Comparison of ENCODE assay signal across 21 cellular contexts in the genomic region with DNA sequence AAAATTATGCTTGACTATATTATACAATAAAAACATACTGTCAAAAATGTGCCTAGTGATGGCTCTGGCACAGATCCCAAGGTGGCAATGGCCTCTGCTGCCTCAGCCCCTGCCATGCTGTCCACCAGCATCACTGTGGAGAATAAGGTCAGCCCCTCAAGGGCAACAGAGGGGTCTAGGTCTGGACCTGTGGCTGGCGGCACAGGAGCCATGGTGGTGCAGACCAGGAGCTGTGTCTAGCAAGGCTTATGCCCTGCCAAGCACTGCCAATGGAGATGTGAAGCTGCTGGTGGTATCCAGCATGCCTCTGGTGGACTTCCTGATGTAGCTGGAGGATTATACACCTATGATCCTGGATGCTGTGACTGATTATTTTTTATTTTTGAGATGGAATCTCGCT.
DNase-seq lines count a peak whose midpoint lies in the region; ATAC-seq and TF ChIP-seq lines count a peak whose summit lies in the region.
"Had no signal": no experiment of that assay in that cellular context is flagged by ENCODE, and none has a peak within 500 bp of the region (broad histone marks: within the 10 kb centered on the region; RNA-seq: fewer than 3 reads in every experiment).

No MANE protein-coding gene starts in this region.

- H3K9me3 ChIP-seq in neuronal stem cell (replicated peaks in 1 of 2; ENCODE audit: control insufficient read depth in 2 of 2, insufficient read depth in 1 of 2, low read depth in 1 of 2, low read length in 2 of 2), result peaks cover 0 to 14% of the 10 kb centered on the region in 2 donors
- H3K9me3 ChIP-seq: Caco-2 had no signal

- H3K18ac ChIP-seq in neuronal stem cell (ENCODE audit: low read length), result no peak overlapping the region

- no peak overlapping the region for H3K4me2 ChIP-seq in neuronal stem cell (ENCODE audit: insufficient read depth, low read length, poor library complexity, severe bottlenecking)
- H3K4me2 ChIP-seq: A549; BLaER1 treated with 17β-estradiol and CSF1 and Interleukin-3, amounts not matched to agents 10 nM and 100 nM had no signal

- no peak overlapping the region for H2BK12ac ChIP-seq in neuronal stem cell (ENCODE audit: low read length)

- H3K4me1 ChIP-seq in neuronal stem cell (ENCODE audit: control insufficient read depth in 2 of 2, insufficient read depth in 1 of 2, low read depth in 1 of 2, low read length in 2 of 2), result peaks cover 0 to 1% of the 10 kb centered on the region in 2 donors
- H3K4me1 ChIP-seq: BLaER1 treated with 17β-estradiol and CSF1 and Interleukin-3, amounts not matched to agents 10 nM and 100 nM; Caco-2 had no signal

- peak overlapping the region; percentile 60 for H3K23ac ChIP-seq in neuronal stem cell (ENCODE audit: low read depth, low read length, poor library complexity)

- H3K27ac ChIP-seq in neuronal stem cell (replicated peaks; ENCODE audit: low read length), result no peak overlapping the region
- H3K27ac ChIP-seq: 22Rv1; BLaER1 treated with 17β-estradiol and CSF1 and Interleukin-3, amounts not matched to agents 10 nM and 100 nM; C4-2B had no signal

- H3K4me3 ChIP-seq in neuronal stem cell (ENCODE audit: low read length in 2 of 2), result no peak overlapping the region
- H3K4me3 ChIP-seq: A549; BLaER1 treated with 17β-estradiol and CSF1 and Interleukin-3, amounts not matched to agents 10 nM and 100 nM; GM12878 had no signal

- H4K8ac ChIP-seq in neuronal stem cell (ENCODE audit: low read depth, low read length), result peak overlapping the region; percentile 72

- H3K4ac ChIP-seq in neuronal stem cell (ENCODE audit: low read length), result no peak overlapping the region

- H3K36me3 ChIP-seq in neuronal stem cell (replicated peaks in 1 of 2; ENCODE audit: control insufficient read depth in 2 of 2, insufficient read depth in 2 of 2, low read length in 2 of 2), result peaks cover 0 to 14% of the 10 kb centered on the region in 2 donors

- H3K14ac ChIP-seq in neuronal stem cell (ENCODE audit: low read length), result no peak overlapping the region

- TF ChIP-seq CTCF in natural killer cell (IDR thresholded peaks at IDR 0.05), result no peak

- H2AK5ac ChIP-seq in neuronal stem cell (ENCODE audit: low read depth, low read length), result no peak overlapping the region

- no peaks in the 10 kb centered on the region for H3K36me3 Mint-ChIP-seq in natural killer cell treated with Interleukin-12 subunit alpha and Interleukin-12 subunit beta and Interleukin-15 and Interleukin-18, amount 100 ng/mL, for 72 hours
- H3K36me3 Mint-ChIP-seq in natural killer cell, result no peaks in the 10 kb centered on the region
- H3K36me3 Mint-ChIP-seq: CD8-positive, alpha-beta T cell had no signal

- intact Hi-C loops in natural killer cell (cut with micrococcal nuclease), result no loop called here

- H2AFZ ChIP-seq in neuronal stem cell (ENCODE audit: low read length), result no peak overlapping the region

- no peak overlapping the region for H3K27ac Mint-ChIP-seq in natural killer cell treated with Interleukin-12 subunit alpha and Interleukin-12 subunit beta and Interleukin-15 and Interleukin-18, amount 100 ng/mL, for 72 hours
- no peak overlapping the region for H3K27ac Mint-ChIP-seq in natural killer cell
- H3K27ac Mint-ChIP-seq: B cell; CD4-positive, alpha-beta T cell; CD8-positive, alpha-beta T cell had no signal

- no peak overlapping the region for H2BK15ac ChIP-seq in neuronal stem cell (ENCODE audit: low read length)

- H3K27me3 Mint-ChIP-seq in natural killer cell treated with Interleukin-12 subunit alpha and Interleukin-12 subunit beta and Interleukin-15 and Interleukin-18, amount 100 ng/mL, for 72 hours, result peaks cover 2 to 18% of the 10 kb centered on the region in 2 donors
- no peaks in the 10 kb centered on the region for H3K27me3 Mint-ChIP-seq in natural killer cell (ENCODE audit: low read depth in 2 of 2)
- H3K27me3 Mint-ChIP-seq: B cell; CD4-positive, alpha-beta T cell had no signal

- H3K27me3 ChIP-seq in neuronal stem cell (ENCODE audit: control insufficient read depth in 3 of 3, insufficient read depth in 3 of 3, low read depth in 1 of 3, low read length in 3 of 3), result no peaks in the 10 kb centered on the region
- H3K27me3 ChIP-seq: BLaER1 treated with 17β-estradiol and CSF1 and Interleukin-3, amounts not matched to agents 10 nM and 100 nM had no signal

- ATAC-seq in natural killer cell treated with Interleukin-12 subunit alpha and Interleukin-12 subunit beta and Interleukin-15 and Interleukin-18, amount 100 ng/mL, for 72 hours, result peak; percentile 27 to 40
- ATAC-seq in natural killer cell (no peak), GM18861 (IDR thresholded peaks at IDR 0.05; ENCODE audit: unreplicated experiment) (no peak)
- ATAC-seq: A549; CD8-positive, alpha-beta T cell; GM12878 had no signal

- DNase-seq in natural killer cell treated with Interleukin-12 subunit alpha and Interleukin-12 subunit beta and Interleukin-15 and Interleukin-18, amount 100 ng/mL, for 72 hours (ENCODE audit: low spot score), result no peak
- DNase-seq in natural killer cell, result no peak
- DNase-seq in neuronal stem cell (ENCODE audit: low spot score), result no peak
- no peak for DNase-seq in HK-2 (ENCODE audit: unreplicated experiment)
- DNase-seq: AML-193; Caco-2; Calu3; CD4-positive, alpha-beta T cell; CD8-positive, alpha-beta T cell; DMS53; DMS79; DND-41; EL; GDM1 had no signal

- no peak overlapping the region for H3K4me3 Mint-ChIP-seq in natural killer cell treated with Interleukin-12 subunit alpha and Interleukin-12 subunit beta and Interleukin-15 and Interleukin-18, amount 100 ng/mL, for 72 hours
- no peak overlapping the region for H3K4me3 Mint-ChIP-seq in natural killer cell
- H3K4me3 Mint-ChIP-seq: B cell; CD4-positive, alpha-beta T cell; CD8-positive, alpha-beta T cell had no signal

- no peak overlapping the region for H4K91ac ChIP-seq in neuronal stem cell (ENCODE audit: low read depth, low read length, poor library complexity)

- H2BK5ac ChIP-seq in neuronal stem cell (ENCODE audit: low read length), result no peak overlapping the region

- no CpG with 5 or more reads among the region's 2 CpGs for WGBS in neuronal stem cell (ENCODE audit: extremely low coverage in 2 of 2, insufficient read length in 2 of 2, insufficient replicate concordance in 1 of 2), 2 donors

- no peaks in the 10 kb centered on the region for H3K9me3 Mint-ChIP-seq in natural killer cell treated with Interleukin-12 subunit alpha and Interleukin-12 subunit beta and Interleukin-15 and Interleukin-18, amount 100 ng/mL, for 72 hours
- H3K9me3 Mint-ChIP-seq in natural killer cell, result no peaks in the 10 kb centered on the region
- H3K9me3 Mint-ChIP-seq: CD4-positive, alpha-beta T cell; CD8-positive, alpha-beta T cell had no signal

- H2BK120ac ChIP-seq in neuronal stem cell (ENCODE audit: low read depth, low read length), result no peak overlapping the region

- H3K4me1 Mint-ChIP-seq in natural killer cell treated with Interleukin-12 subunit alpha and Interleukin-12 subunit beta and Interleukin-15 and Interleukin-18, amount 100 ng/mL, for 72 hours (ENCODE audit: low read depth in 2 of 2), result no peaks in the 10 kb centered on the region
- H3K4me1 Mint-ChIP-seq in natural killer cell, result no peaks in the 10 kb centered on the region

- no peaks in the 10 kb centered on the region for H3K79me1 ChIP-seq in neuronal stem cell (ENCODE audit: low read depth, low read length)

- H3K9ac ChIP-seq in neuronal stem cell (ENCODE audit: low read depth, low read length, poor library complexity), result no peak overlapping the region
- H3K9ac ChIP-seq: BLaER1 treated with 17β-estradiol and CSF1 and Interleukin-3, amounts not matched to agents 10 nM and 100 nM had no signal

Comparison
In these comparisons a context has a peak if more than half of its experiments do, and no peak if none do; other contexts are left out.
1. ATAC-seq: peak in natural killer cell treated with Interleukin-12 subunit alpha and Interleukin-12 subunit beta and Interleukin-15 and Interleukin-18, amount 100 ng/mL, for 72 hours (2 of 2); none in natural killer cell (0 of 3) and GM18861 (single experiment).